ENCODE assay signal across 25 cellular contexts in genomic region chr16:57960310-57960709, GRCh38. TPM values are rescaled to one million over a fixed set of nuclear protein-coding genes. Genes with fewer than 3 reads are reported as not detected.
"Had no signal": no experiment of that assay in that cellular context is flagged by ENCODE, and none has a peak within 500 bp of the region (broad histone marks: within the 10 kb centered on the region; RNA-seq: fewer than 3 reads in every experiment).

No MANE protein-coding gene starts in this region.

- H3K4me3 ChIP-seq: left ventricle myocardium inferior, lung, neural progenitor cell, pancreas, prostate gland, skin epidermis, stomach, testis, thyroid gland, transverse colon, upper lobe of right lung had no signal

- H3K9me3 ChIP-seq: left ventricle myocardium inferior, pancreas, prostate gland, stomach, testis, thyroid gland, transverse colon, upper lobe of right lung had no signal

- H3K27ac Mint-ChIP-seq: immature natural killer cell; naive B cell; natural killer cell; nephron progenitor cell; stimulated activated effector memory CD8-positive, alpha-beta T cell treated with anti-CD3 and anti-CD28 coated beads, Interleukin-12 subunit alpha, Interleukin-12 subunit beta, amount 100 ng/mL, for 72 hours had no signal

- H3K27ac ChIP-seq: left ventricle myocardium inferior, neural progenitor cell, pancreas, prostate gland, skin epidermis, stomach, testis, thyroid gland, transverse colon, upper lobe of right lung had no signal

- H3K36me3 ChIP-seq: left ventricle myocardium inferior, neural progenitor cell, pancreas, prostate gland, stomach, thyroid gland, transverse colon, upper lobe of right lung had no signal

- H3K9me3 Mint-ChIP-seq: immature natural killer cell; mesothelial cell of epicardium; natural killer cell; nephron progenitor cell; neural progenitor cell; stimulated activated effector memory CD8-positive, alpha-beta T cell treated with anti-CD3 and anti-CD28 coated beads, Interleukin-12 subunit alpha, Interleukin-12 subunit beta, amount 100 ng/mL, for 72 hours had no signal

- H3K4me1 Mint-ChIP-seq: immature natural killer cell; natural killer cell; stimulated activated effector memory CD8-positive, alpha-beta T cell treated with anti-CD3 and anti-CD28 coated beads, Interleukin-12 subunit alpha, Interleukin-12 subunit beta, amount 100 ng/mL, for 72 hours had no signal

- H3K4me2 ChIP-seq: neural progenitor cell had no signal

- H3K27me3 ChIP-seq: neural progenitor cell, pancreas, testis, thyroid gland, transverse colon, upper lobe of right lung had no signal

- H3K4me1 ChIP-seq: left ventricle myocardium inferior, neural progenitor cell, pancreas, prostate gland, stomach, thyroid gland, transverse colon, upper lobe of right lung had no signal

- DNase-seq: hypothalamus; immature natural killer cell; kidney; left ventricle myocardium inferior; mesendoderm; naive B cell; natural killer cell; nephron progenitor cell; pancreas; retina; right cardiac atrium; stimulated activated CD4-positive, alpha-beta T cell treated with anti-CD3 and anti-CD28 coated beads, Interleukin-4, amount 100 ng/mL, for 24 hours; stimulated activated naive CD4-positive, alpha-beta T cell; stomach; testis; thyroid gland; transverse colon had no signal

- H3K9ac ChIP-seq: neural progenitor cell had no signal

- ATAC-seq: natural killer cell; pancreas; right cardiac atrium; sciatic nerve; stimulated activated effector memory CD8-positive, alpha-beta T cell treated with anti-CD3 and anti-CD28 coated beads, Interleukin-12 subunit alpha, Interleukin-12 subunit beta, amount 100 ng/mL, for 72 hours; upper lobe of right lung had no signal

- H2AFZ ChIP-seq: neural progenitor cell had no signal

- H3K4me3 Mint-ChIP-seq: immature natural killer cell; mesothelial cell of epicardium; naive B cell; natural killer cell; nephron progenitor cell; neural progenitor cell; stimulated activated effector memory CD8-positive, alpha-beta T cell treated with anti-CD3 and anti-CD28 coated beads, Interleukin-12 subunit alpha, Interleukin-12 subunit beta, amount 100 ng/mL, for 72 hours had no signal

RNA-seq across cellular contexts. Expression of gene CNGB1, which starts 10.6 kb away (rescaled TPM):
- polyA plus RNA-seq: immature natural killer cell, right cardiac atrium had no signal
